ENCODE assay signal across 8 cellular contexts in the genomic region with DNA sequence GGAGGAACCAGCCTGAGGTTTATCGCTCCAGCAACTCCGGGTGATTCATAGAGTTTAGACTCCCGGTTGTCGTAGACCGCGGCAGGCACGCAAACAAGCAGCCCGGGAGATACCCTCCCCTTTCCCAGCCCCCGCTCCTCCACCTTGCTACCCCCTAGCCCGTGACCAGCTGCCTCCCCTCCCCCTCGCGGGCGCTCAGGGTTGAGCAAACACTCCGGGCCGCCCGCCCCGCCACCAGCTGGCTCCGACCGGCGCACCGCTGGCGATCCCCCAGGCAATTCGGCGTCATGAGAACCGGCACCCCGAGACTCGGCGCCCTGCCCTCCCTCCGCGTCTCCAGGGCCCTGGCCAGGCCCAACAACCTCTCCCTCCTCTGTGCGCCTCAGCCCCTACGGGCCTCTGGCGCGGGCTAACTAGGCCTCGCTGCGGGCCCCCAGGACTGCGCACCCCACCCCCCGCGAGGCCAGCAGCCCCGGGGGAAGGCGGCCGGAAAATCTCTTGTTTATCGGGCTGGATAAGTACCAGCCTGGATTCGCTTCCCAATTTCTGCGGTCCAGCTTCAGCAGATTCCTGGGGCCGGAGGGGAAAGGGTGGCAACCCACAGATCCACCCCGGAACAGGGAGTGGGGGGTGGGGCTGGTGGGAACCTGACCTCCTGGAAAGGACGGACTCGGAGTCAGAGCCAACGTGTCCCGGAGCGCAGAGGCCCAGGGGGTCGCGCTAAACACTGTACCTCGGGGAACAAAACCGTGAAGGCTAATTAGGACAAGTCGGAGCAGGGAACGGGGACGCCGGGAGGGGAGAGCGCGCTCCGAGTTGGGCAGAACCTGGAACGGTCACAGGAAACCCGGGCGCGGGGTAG. TPM values are rescaled to one million over a fixed set of nuclear protein-coding genes. Genes with fewer than 3 reads are reported as not detected.
A peak's percentile ranks its signal among the peaks of the same experiment; 100 is the strongest.
DNase-seq lines count a peak whose midpoint lies in the region; ATAC-seq and TF ChIP-seq lines count a peak whose summit lies in the region.

No MANE protein-coding gene starts in this region.

- no peak for TF ChIP-seq CTCF in left ventricle myocardium inferior (IDR thresholded peaks at IDR 0.05; ENCODE audit: borderline replicate concordance)

- peak overlapping the region; percentile 1 for H2BK12ac ChIP-seq in trophoblast cell (ENCODE audit: low read length)

- peak overlapping the region; percentile 56 for H4K91ac ChIP-seq in trophoblast cell (ENCODE audit: low read depth, low read length)

- H3K79me1 ChIP-seq in trophoblast cell (ENCODE audit: low read length): peaks cover 11% of the 10 kb centered on the region

- no peak overlapping the region for H3K4ac ChIP-seq in trophoblast cell (ENCODE audit: low read depth, low read length)

- peaks cover 16% of the 10 kb centered on the region for H3K4me1 ChIP-seq in adipocyte (ENCODE audit: control insufficient read depth, insufficient read depth, low read length)
- peaks cover 91% of the 10 kb centered on the region for H3K4me1 ChIP-seq in left ventricle myocardium inferior
- peaks cover 17 to 24% of the 10 kb centered on the region in 2 experiments for H3K4me1 ChIP-seq in trophoblast cell (ENCODE audit: control insufficient read depth in 1 of 2, insufficient read depth in 2 of 2, low read length in 2 of 2)

- H4K12ac ChIP-seq in trophoblast cell (ENCODE audit: low read depth, low read length): no peak overlapping the region

- H3K27me3 ChIP-seq in adipocyte (replicated peaks; ENCODE audit: control insufficient read depth, insufficient read depth, low read length) (peaks cover 14% of the 10 kb centered on the region), left ventricle myocardium inferior (ENCODE audit: low read depth) (peaks cover 5% of the 10 kb centered on the region), trophoblast cell (ENCODE audit: insufficient read depth, low read length) (peaks cover 4% of the 10 kb centered on the region)

- no CpG with 5 or more reads among the region's 67 CpGs for WGBS in trophoblast cell (ENCODE audit: extremely low coverage, insufficient coverage, insufficient read length)

- H3K4me2 ChIP-seq in trophoblast cell (ENCODE audit: low read length): peak overlapping the region; percentile 70

- H3K18ac ChIP-seq in trophoblast cell (ENCODE audit: low read length): peak overlapping the region; percentile 69

- peak overlapping the region; percentile 25 for H2BK120ac ChIP-seq in trophoblast cell (ENCODE audit: insufficient read depth, low read length, poor library complexity)

- H3K4me3 ChIP-seq in adipocyte (ENCODE audit: low read length) (peak overlapping the region; percentile 80), left ventricle myocardium inferior (peak overlapping the region; percentile 73), trophoblast cell (ENCODE audit: low read depth, low read length) (peak overlapping the region; percentile 76)

- H2BK5ac ChIP-seq in trophoblast cell (ENCODE audit: low read depth, low read length, poor library complexity): no peak overlapping the region

- H3K27ac ChIP-seq in left ventricle myocardium inferior (replicated peaks) (peak overlapping the region; percentile 97), trophoblast cell (ENCODE audit: low read depth, low read length) (peak overlapping the region; percentile 15)

- H3K9ac ChIP-seq in adipocyte (ENCODE audit: low read length) (peak overlapping the region; percentile 76), trophoblast cell (ENCODE audit: low read length) (no peak overlapping the region)

- H3K9me3 ChIP-seq in adipocyte (ENCODE audit: control insufficient read depth, low read length) (no peaks in the 10 kb centered on the region), left ventricle myocardium inferior (replicated peaks) (no peaks in the 10 kb centered on the region), trophoblast cell (ENCODE audit: insufficient read depth, low read depth, low read length) (peaks cover 2% of the 10 kb centered on the region)

- no peaks in the 10 kb centered on the region for H3K36me3 ChIP-seq in adipocyte (ENCODE audit: control insufficient read depth, insufficient read depth, low read length, severe bottlenecking)
- no peaks in the 10 kb centered on the region for H3K36me3 ChIP-seq in left ventricle myocardium inferior
- H3K36me3 ChIP-seq in trophoblast cell (ENCODE audit: control insufficient read depth in 1 of 2, insufficient read depth in 2 of 2, low read length in 2 of 2): no peaks in the 10 kb centered on the region

- peak; percentile 46 for ATAC-seq in GM21737 (IDR thresholded peaks at IDR 0.05; ENCODE audit: unreplicated experiment)

- peak; percentile 68 for DNase-seq in DMS153 treated with DMSO at 0.1 percent for 48 hours (lab: John Stamatoyannopoulos, UW; ENCODE audit: unreplicated experiment)
- peak; percentile 49 for DNase-seq in NCI-H146 (lab: John Stamatoyannopoulos, UW)
- peak; percentile 17 for DNase-seq in adipocyte (ENCODE audit: low read depth)
- peak; percentile 83 for DNase-seq in left ventricle myocardium inferior
- peak in 1 of 2 donors; percentile 33 for DNase-seq in trophoblast cell
- no peak for DNase-seq in inferior parietal cortex (ENCODE audit: extremely low spot score)
- DNase-seq in stimulated activated naive CD4-positive, alpha-beta T cell (lab: John Stamatoyannopoulos, UW): no peak

- H3K79me2 ChIP-seq in trophoblast cell (ENCODE audit: control insufficient read depth, insufficient read depth, low read length, poor library complexity): no peaks in the 10 kb centered on the region

- intact Hi-C loops in left ventricle myocardium inferior (cut with micrococcal nuclease): no loop called here

- H3K14ac ChIP-seq in trophoblast cell (ENCODE audit: low read length): peak overlapping the region; percentile 69

- H4K8ac ChIP-seq in trophoblast cell (ENCODE audit: low read depth, low read length): peak overlapping the region; percentile 48

- H2AFZ ChIP-seq in trophoblast cell (ENCODE audit: insufficient read depth, low read length, poor library complexity): peak overlapping the region; percentile 56

- no peak overlapping the region for H3K23ac ChIP-seq in trophoblast cell (ENCODE audit: low read length)

- no peak overlapping the region for H2AK5ac ChIP-seq in trophoblast cell (ENCODE audit: low read length)

RNA-seq across cellular contexts. Expression of a gene that starts 1.0 kb away (rescaled TPM):
- 32.0 TPM for total RNA-seq in left ventricle myocardium inferior
- polyA plus RNA-seq in trophoblast cell (2013): 26.2 and 26.4 TPM in 2 replicates

RNA-seq across cellular contexts. Expression of a gene that starts 35.5 kb away (rescaled TPM):
- total RNA-seq in left ventricle myocardium inferior: 1.2 TPM
- 0.26 and 0.30 TPM in 2 replicates for polyA plus RNA-seq in trophoblast cell (2013)

Comparison
In these comparisons a context has a peak if more than half of its experiments do, and no peak if none do; other contexts are left out.
1. DNase-seq: peak in DMS153 treated with DMSO at 0.1 percent for 48 hours (single experiment), NCI-H146 (single experiment), adipocyte (single experiment) and left ventricle myocardium inferior (single experiment); none in inferior parietal cortex (single experiment) and stimulated activated naive CD4-positive, alpha-beta T cell (0 of 6).
2. Peak in every context shown above with its lines, with median percentiles within 50 percentile points of each other: H3K4me3 ChIP-seq.